In the genomic region with DNA sequence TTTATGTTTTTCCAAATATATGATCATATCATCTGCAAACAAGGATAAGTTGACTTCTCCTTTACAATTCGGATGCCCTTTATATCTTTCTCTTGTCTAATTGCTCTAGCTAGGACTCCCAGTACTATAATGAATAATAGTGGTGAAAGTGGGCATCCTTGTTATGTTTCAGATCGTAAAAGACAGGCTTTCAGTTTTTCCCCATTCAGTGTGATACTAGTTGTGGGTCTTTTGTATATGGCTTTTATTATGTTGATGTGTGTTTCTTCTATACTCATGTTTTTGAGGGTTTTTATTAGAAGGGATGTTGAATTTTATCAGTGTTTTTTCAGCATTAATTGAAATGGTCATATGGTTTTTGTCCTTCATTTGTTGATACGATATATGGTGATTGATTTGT, we compare ENCODE assay signal across 20 cellular contexts.
DNase-seq lines count a peak whose midpoint lies in the region; ATAC-seq and TF ChIP-seq lines count a peak whose summit lies in the region.
"Had no signal": no experiment of that assay in that cellular context is flagged by ENCODE, and none has a peak within 500 bp of the region (broad histone marks: within the 10 kb centered on the region; RNA-seq: fewer than 3 reads in every experiment).

No MANE protein-coding gene starts in this region.

- H3K9me3 Mint-ChIP-seq in stimulated activated naive CD8-positive, alpha-beta T cell treated with anti-CD3 and anti-CD28 coated beads, Interleukin-15, amount 100 ng/mL, for 72 hours, result peaks cover 20 to 21% of the 10 kb centered on the region in 2 donors
- H3K9me3 Mint-ChIP-seq in activated B cell treated with CpG ODN at 0.5 μM for 24 hours, result peaks cover 11% of the 10 kb centered on the region

- H3K27ac Mint-ChIP-seq in stimulated activated naive CD8-positive, alpha-beta T cell treated with anti-CD3 and anti-CD28 coated beads, Interleukin-15, amount 100 ng/mL, for 72 hours, result peak overlapping the region in 1 of 2 donors; percentile 34
- peak overlapping the region; percentile 10 for H3K27ac Mint-ChIP-seq in activated B cell treated with CpG ODN at 0.5 μM for 24 hours
- H3K27ac Mint-ChIP-seq: B cell; CD4-positive, alpha-beta T cell; CD8-positive, alpha-beta T cell had no signal

- no peak for TF ChIP-seq CTCF in activated B cell treated with CpG ODN at 0.5 μM for 24 hours (IDR thresholded peaks at IDR 0.05)

- H3K36me3 Mint-ChIP-seq in activated B cell treated with CpG ODN at 0.5 μM for 24 hours (ENCODE audit: low read depth), result peaks cover 34% of the 10 kb centered on the region

- no peaks in the 10 kb centered on the region for H3K27me3 Mint-ChIP-seq in stimulated activated naive CD8-positive, alpha-beta T cell treated with anti-CD3 and anti-CD28 coated beads, Interleukin-15, amount 100 ng/mL, for 72 hours
- H3K27me3 Mint-ChIP-seq in activated B cell treated with CpG ODN at 0.5 μM for 24 hours, result no peaks in the 10 kb centered on the region
- H3K27me3 Mint-ChIP-seq: B cell; CD4-positive, alpha-beta T cell had no signal

- DNase-seq in stimulated activated naive CD8-positive, alpha-beta T cell treated with anti-CD3 and anti-CD28 coated beads, Interleukin-15, amount 100 ng/mL, for 72 hours, result no peak
- DNase-seq in stimulated activated naive CD8-positive, alpha-beta T cell treated with anti-CD3 and anti-CD28 coated beads, Interleukin-15, Interleukin-2, amounts not matched to agents 100 U/mL and 50 U/mL, for 24 hours, result no peak
- no peak for DNase-seq in activated B cell treated with CpG ODN at 0.5 μM for 24 hours
- DNase-seq: AML-193; Caco-2; Calu3; CD4-positive, alpha-beta T cell; CD8-positive, alpha-beta T cell; DMS 273 treated with DMSO at 0.1 percent for 48 hours; DMS153; DMS53; DMS79; DND-41; EL; GDM1 had no signal

- peak; percentile 58 for ATAC-seq in stimulated activated naive CD8-positive, alpha-beta T cell treated with anti-CD3 and anti-CD28 coated beads, Interleukin-15, amount 100 ng/mL, for 72 hours
- no peak for ATAC-seq in stimulated activated naive CD8-positive, alpha-beta T cell treated with anti-CD3 and anti-CD28 coated beads, Interleukin-15, Interleukin-2, amounts not matched to agents 100 U/mL and 50 U/mL, for 24 hours
- ATAC-seq in activated B cell treated with CpG ODN at 0.5 μM for 24 hours (ENCODE audit: low read depth), result no peak
- ATAC-seq in GM18858 (IDR thresholded peaks at IDR 0.05; ENCODE audit: unreplicated experiment), result no peak
- no peak for ATAC-seq in GM18498 (IDR thresholded peaks at IDR 0.05; ENCODE audit: unreplicated experiment)
- ATAC-seq: A549; CD8-positive, alpha-beta T cell; GM12878 had no signal

- intact Hi-C loops in activated B cell treated with CpG ODN at 0.5 μM for 24 hours (cut with micrococcal nuclease), result loop anchor here (5.0 to 10.0 kb wide), 2 partner anchors 33 to 345 kb away; no protein-coding TSS in a partner anchor

- peak overlapping the region in 1 of 2 donors; percentile 12 for H3K4me3 Mint-ChIP-seq in stimulated activated naive CD8-positive, alpha-beta T cell treated with anti-CD3 and anti-CD28 coated beads, Interleukin-15, amount 100 ng/mL, for 72 hours
- no peak overlapping the region for H3K4me3 Mint-ChIP-seq in activated B cell treated with CpG ODN at 0.5 μM for 24 hours
- H3K4me3 Mint-ChIP-seq: B cell; CD4-positive, alpha-beta T cell; CD8-positive, alpha-beta T cell had no signal

- CTCF ChIA-PET in activated B cell treated with CpG ODN at 0.5 μM for 24 hours (lab: Charles Lee), result no interaction called here

- peaks cover 49% of the 10 kb centered on the region for H3K4me1 Mint-ChIP-seq in stimulated activated naive CD8-positive, alpha-beta T cell treated with anti-CD3 and anti-CD28 coated beads, Interleukin-15, amount 100 ng/mL, for 72 hours
- H3K4me1 Mint-ChIP-seq in activated B cell treated with CpG ODN at 0.5 μM for 24 hours, result peaks cover 57% of the 10 kb centered on the region

- POLR2A ChIA-PET in activated B cell treated with CpG ODN at 0.5 μM for 24 hours (lab: Charles Lee), result no interaction called here
